Comparison of ENCODE assay signal across 25 cellular contexts in genomic region chr3:80914854-80915253, GRCh38.
"Had no signal": no experiment of that assay in that cellular context is flagged by ENCODE, and none has a peak within 500 bp of the region (broad histone marks: within the 10 kb centered on the region; RNA-seq: fewer than 3 reads in every experiment).

No MANE protein-coding gene starts in this region.

- H3K4me3 ChIP-seq: neural progenitor cell, ovary, psoas muscle, right lobe of liver, sigmoid colon, stomach, thoracic aorta, thyroid gland, tibial nerve, upper lobe of left lung, uterus had no signal

- H3K4me2 ChIP-seq: neural progenitor cell had no signal

- H3K36me3 ChIP-seq: neural progenitor cell, ovary, right lobe of liver, sigmoid colon, stomach, thoracic aorta, thyroid gland, tibial nerve, upper lobe of left lung, uterus had no signal

- H3K9me3 ChIP-seq: ovary, sigmoid colon, thoracic aorta, thyroid gland, upper lobe of left lung, uterus had no signal

- H2AFZ ChIP-seq: neural progenitor cell, parathyroid adenoma had no signal

- H3K9ac ChIP-seq: neural progenitor cell, parathyroid adenoma had no signal

- H3K4me1 ChIP-seq: neural progenitor cell, parathyroid adenoma, psoas muscle, right lobe of liver, sigmoid colon, stomach, thyroid gland, tibial nerve, upper lobe of left lung, uterus had no signal

- DNase-seq: natural killer cell; occipital lobe; ovary; posterior cingulate gyrus; psoas muscle; right cardiac atrium; right lobe of liver; sigmoid colon; small intestine; stimulated activated CD4-positive, alpha-beta T cell treated with anti-CD3 and anti-CD28 coated beads, Interleukin-15, amount 100 ng/mL, for 24 hours; stimulated activated CD4-positive, alpha-beta T cell treated with anti-CD3 and anti-CD28 coated beads, Interleukin-2, amount 100 ng/mL, for 24 hours; stimulated activated CD4-positive, alpha-beta T cell treated with anti-CD3 and anti-CD28 coated beads, Interleukin-2, amount 100 ng/mL, for 48 hours; stimulated activated CD4-positive, alpha-beta T cell treated with anti-CD3 and anti-CD28 coated beads, Interleukin-4, amount 100 ng/mL, for 24 hours; stimulated activated naive B cell treated with anti-CD40 and anti-IgM and Interleukin-4, amounts not matched to agents 10 μg/mL and 1 μg/mL and 100 μg/mL, for 72 hours; stimulated activated naive CD4-positive, alpha-beta T cell treated with Interleukin-2 at 50 U/mL for 16 hours; stomach; thyroid gland; trophoblast cell; upper lobe of left lung; uterus had no signal

- H3K27ac ChIP-seq: neural progenitor cell, ovary, parathyroid adenoma, psoas muscle, right lobe of liver, sigmoid colon, stomach, thoracic aorta, thyroid gland, tibial nerve, upper lobe of left lung, uterus had no signal

- ATAC-seq: natural killer cell; psoas muscle; right cardiac atrium; right lobe of liver; stimulated activated effector memory CD8-positive, alpha-beta T cell treated with anti-CD3 and anti-CD28 coated beads, Interleukin-12 subunit alpha, Interleukin-12 subunit beta, amount 100 ng/mL, for 72 hours; stimulated activated naive B cell treated with anti-CD40 and anti-IgM and Interleukin-4, amounts not matched to agents 10 μg/mL and 1 μg/mL and 100 μg/mL, for 72 hours had no signal

- H3K27me3 ChIP-seq: neural progenitor cell, right lobe of liver, sigmoid colon, stomach, thyroid gland, tibial nerve, upper lobe of left lung, uterus had no signal

- H3K79me2 ChIP-seq: parathyroid adenoma had no signal
